15 cellular contexts compared by ENCODE assay signal in genomic region chr10:4074559-4075407, GRCh38.
DNase-seq lines count a peak whose midpoint lies in the region; ATAC-seq and TF ChIP-seq lines count a peak whose summit lies in the region.
"Had no signal": no experiment of that assay in that cellular context is flagged by ENCODE, and none has a peak within 500 bp of the region (broad histone marks: within the 10 kb centered on the region; RNA-seq: fewer than 3 reads in every experiment).

No MANE protein-coding gene starts in this region.

- POLR2A ChIA-PET in activated naive CD8-positive, alpha-beta T cell treated with anti-CD3 and anti-CD28 coated beads, Interleukin-2, amount 10 ng/mL, durations not matched to agents 7 days and 5 days (lab: Charles Lee): interaction anchor here (0.5 to 2.5 kb wide), 7 partner anchors 10 to 326 kb away, joined by 3 to 6 read pairs (median 4); partner anchors contain the start of gene KLF6

- H3K4me3 Mint-ChIP-seq in activated naive CD8-positive, alpha-beta T cell treated with anti-CD3 and anti-CD28 coated beads, Interleukin-2, amount 10 ng/mL, durations not matched to agents 7 days and 5 days: peak overlapping the region; percentile 67
- H3K4me3 Mint-ChIP-seq in activated naive CD8-positive, alpha-beta T cell treated with anti-CD3 and anti-CD28 coated beads for 36 hours: no peak overlapping the region
- H3K4me3 Mint-ChIP-seq: CD14-positive monocyte had no signal

- H3K27ac ChIP-seq in ascending aorta: peak overlapping the region; percentile 64 to 78
- peak overlapping the region; percentile 59 to 67 for H3K27ac ChIP-seq in tibial artery
- H3K27ac ChIP-seq: adrenal gland, neutrophil had no signal

- no peaks in the 10 kb centered on the region for H3K36me3 ChIP-seq in ascending aorta
- no peaks in the 10 kb centered on the region for H3K36me3 ChIP-seq in tibial artery
- H3K36me3 ChIP-seq: adrenal gland, HAP-1, neutrophil had no signal

- peaks cover 15% of the 10 kb centered on the region for H3K36me3 Mint-ChIP-seq in activated naive CD8-positive, alpha-beta T cell treated with anti-CD3 and anti-CD28 coated beads, Interleukin-2, amount 10 ng/mL, durations not matched to agents 7 days and 5 days
- no peaks in the 10 kb centered on the region for H3K36me3 Mint-ChIP-seq in activated naive CD8-positive, alpha-beta T cell treated with anti-CD3 and anti-CD28 coated beads for 36 hours
- H3K36me3 Mint-ChIP-seq: CD14-positive monocyte had no signal

- peaks cover 31% of the 10 kb centered on the region for H3K4me1 Mint-ChIP-seq in activated naive CD8-positive, alpha-beta T cell treated with anti-CD3 and anti-CD28 coated beads, Interleukin-2, amount 10 ng/mL, durations not matched to agents 7 days and 5 days
- peaks cover 9% of the 10 kb centered on the region for H3K4me1 Mint-ChIP-seq in activated naive CD8-positive, alpha-beta T cell treated with anti-CD3 and anti-CD28 coated beads for 36 hours

- ATAC-seq in activated naive CD8-positive, alpha-beta T cell treated with anti-CD3 and anti-CD28 coated beads, Interleukin-2, amount 10 ng/mL, durations not matched to agents 7 days and 5 days (ENCODE audit: low read depth): peak; percentile 61
- ATAC-seq in left cardiac atrium (peak; percentile 54 to 77), GM18868 (IDR thresholded peaks at IDR 0.05; ENCODE audit: unreplicated experiment) (no peak)

- H3K27me3 Mint-ChIP-seq in activated naive CD8-positive, alpha-beta T cell treated with anti-CD3 and anti-CD28 coated beads, Interleukin-2, amount 10 ng/mL, durations not matched to agents 7 days and 5 days: peaks cover 3% of the 10 kb centered on the region
- H3K27me3 Mint-ChIP-seq in activated naive CD8-positive, alpha-beta T cell treated with anti-CD3 and anti-CD28 coated beads for 36 hours: no peaks in the 10 kb centered on the region

- H3K4me3 ChIP-seq in ascending aorta (no peak overlapping the region), tibial artery (no peak overlapping the region)
- H3K4me3 ChIP-seq: adrenal gland, HAP-1 had no signal

- H3K4me1 ChIP-seq in ascending aorta: peaks cover 4 to 33% of the 10 kb centered on the region in 2 donors
- H3K4me1 ChIP-seq in tibial artery: peaks cover 0 to 49% (median 28%) of the 10 kb centered on the region in 4 donors
- H3K4me1 ChIP-seq: HAP-1 had no signal

- H3K9me3 Mint-ChIP-seq in activated naive CD8-positive, alpha-beta T cell treated with anti-CD3 and anti-CD28 coated beads, Interleukin-2, amount 10 ng/mL, durations not matched to agents 7 days and 5 days: no peaks in the 10 kb centered on the region
- peaks cover 1% of the 10 kb centered on the region for H3K9me3 Mint-ChIP-seq in activated naive CD8-positive, alpha-beta T cell treated with anti-CD3 and anti-CD28 coated beads for 36 hours

- TF ChIP-seq CTCF in ascending aorta (IDR thresholded peaks at IDR 0.05) (no peak), tibial artery (IDR thresholded peaks at IDR 0.05) (no peak)

- no peak for DNase-seq in activated naive CD8-positive, alpha-beta T cell treated with anti-CD3 and anti-CD28 coated beads, Interleukin-2, amount 10 ng/mL, durations not matched to agents 7 days and 5 days
- no peak for DNase-seq in activated naive CD8-positive, alpha-beta T cell treated with anti-CD3 and anti-CD28 coated beads for 36 hours
- DNase-seq in ascending aorta (ENCODE audit: low spot score in 2 of 2) (no peak), left cardiac atrium (no peak), tibial artery (no peak), NCI-H2029 (lab: John Stamatoyannopoulos, UW) (no peak), NCI-H1417 treated with DMSO at 0.1 percent for 48 hours (lab: John Stamatoyannopoulos, UW) (no peak)
- DNase-seq: erythroblast; KG1; stimulated activated CD4-positive, alpha-beta T cell treated with anti-CD3 and anti-CD28 coated beads, Interleukin-2, amount 100 ng/mL, for 24 hours had no signal

- intact Hi-C loops in ascending aorta (cut with DNase I) (loop anchor here (5.0 kb wide), 2 partner anchors 187 to 268 kb away; no protein-coding TSS in a partner anchor), left cardiac atrium (cut with DNase I) (no loop called here), tibial artery (cut with DNase I; ENCODE audit: low total_unique reads) (no loop called here)

- H3K9me3 ChIP-seq in ascending aorta (no peaks in the 10 kb centered on the region), tibial artery (no peaks in the 10 kb centered on the region)
- H3K9me3 ChIP-seq: adrenal gland, HAP-1, neutrophil had no signal

- H3K27ac Mint-ChIP-seq in activated naive CD8-positive, alpha-beta T cell treated with anti-CD3 and anti-CD28 coated beads, Interleukin-2, amount 10 ng/mL, durations not matched to agents 7 days and 5 days: peak overlapping the region; percentile 90
- H3K27ac Mint-ChIP-seq in activated naive CD8-positive, alpha-beta T cell treated with anti-CD3 and anti-CD28 coated beads for 36 hours: no peak overlapping the region

- H3K27me3 ChIP-seq in ascending aorta (no peaks in the 10 kb centered on the region), tibial artery (no peaks in the 10 kb centered on the region)
- H3K27me3 ChIP-seq: adrenal gland, neutrophil had no signal
